21 cellular contexts compared by ENCODE assay signal in genomic region chr10:7235376-7235775, GRCh38.
DNase-seq lines count a peak whose midpoint lies in the region; ATAC-seq, FAIRE-seq and TF ChIP-seq lines count a peak whose summit lies in the region.
"Had no signal": no experiment of that assay in that cellular context is flagged by ENCODE, and none has a peak within 500 bp of the region (broad histone marks: within the 10 kb centered on the region; RNA-seq: fewer than 3 reads in every experiment).

No MANE protein-coding gene starts in this region.

- ATAC-seq in CD8-positive, alpha-beta T cell, result no peak
- ATAC-seq in naive thymus-derived CD4-positive, alpha-beta T cell, result no peak
- no peak for ATAC-seq in HG03095 (IDR thresholded peaks at IDR 0.05; ENCODE audit: unreplicated experiment)
- ATAC-seq: HCT116, Panc1, SK-N-SH treated with all-trans-retinoic acid at 6 μM for 48 hours had no signal

- TF ChIP-seq POLR2A in GM12892 (IDR thresholded peaks at IDR 0.05; ENCODE audit: low read depth, low read length), result no peak

- CTCF ChIA-PET in CD8-positive, alpha-beta T cell (lab: Charles Lee), result no interaction called here
- CTCF ChIA-PET in naive thymus-derived CD4-positive, alpha-beta T cell (lab: Charles Lee), result no interaction called here

- peaks cover 8% of the 10 kb centered on the region for H3K9me3 Mint-ChIP-seq in CD8-positive, alpha-beta T cell
- peaks cover 15% of the 10 kb centered on the region for H3K9me3 Mint-ChIP-seq in activated T-helper 1 cell treated with anti-CD3 and anti-CD28 coated beads, Interleukin-12 subunit alpha, Interleukin-12 subunit beta, Interleukin-2, Interleukin-4 antibody, amounts not matched to agents 30 ng/mL and 10 ng/mL and 1 ng/mL, durations not matched to agents 14 hours and 24 hours and 36 hours
- peaks cover 0 to 14% (median 6%) of the 10 kb centered on the region in 11 donors for H3K9me3 Mint-ChIP-seq in naive thymus-derived CD4-positive, alpha-beta T cell

- peaks cover 14% of the 10 kb centered on the region for H3K36me3 ChIP-seq in CD8-positive, alpha-beta T cell (ENCODE audit: insufficient read depth, low read length)
- H3K36me3 ChIP-seq in naive thymus-derived CD4-positive, alpha-beta T cell (ENCODE audit: control insufficient read depth in 2 of 3, insufficient read depth in 3 of 3, low read length in 3 of 3), result peaks cover 0 to 22% (median 4%) of the 10 kb centered on the region in 3 experiments

- intact Hi-C loops in CD8-positive, alpha-beta T cell (cut with DNase I, micrococcal nuclease), result no loop called here
- intact Hi-C loops in activated T-helper 1 cell treated with anti-CD3 and anti-CD28 coated beads, Interleukin-12 subunit alpha, Interleukin-12 subunit beta, Interleukin-2, Interleukin-4 antibody, amounts not matched to agents 30 ng/mL and 10 ng/mL and 1 ng/mL, durations not matched to agents 14 hours and 24 hours and 36 hours (cut with micrococcal nuclease), result loop anchor here (5.0 kb wide), 1 partner anchor 308 kb away; no protein-coding TSS in a partner anchor
- intact Hi-C loops in naive thymus-derived CD4-positive, alpha-beta T cell (cut with micrococcal nuclease), result no loop called here

- peak; percentile 78 for FAIRE-seq in GM12892 (lab: Jason Lieb, UNC)

- H3K27ac Mint-ChIP-seq in CD8-positive, alpha-beta T cell, result peak overlapping the region; percentile 1
- H3K27ac Mint-ChIP-seq in activated T-helper 1 cell treated with anti-CD3 and anti-CD28 coated beads, Interleukin-12 subunit alpha, Interleukin-12 subunit beta, Interleukin-2, Interleukin-4 antibody, amounts not matched to agents 30 ng/mL and 10 ng/mL and 1 ng/mL, durations not matched to agents 14 hours and 24 hours and 36 hours, result no peak overlapping the region
- peak overlapping the region in 5 of 9 donors; percentile 2 to 75 (median 42) for H3K27ac Mint-ChIP-seq in naive thymus-derived CD4-positive, alpha-beta T cell
- H3K27ac Mint-ChIP-seq: CD4-positive, alpha-beta T cell had no signal

- H3K4me1 Mint-ChIP-seq in CD8-positive, alpha-beta T cell (ENCODE audit: low read depth), result peaks cover 26% of the 10 kb centered on the region
- H3K4me1 Mint-ChIP-seq in activated T-helper 1 cell treated with anti-CD3 and anti-CD28 coated beads, Interleukin-12 subunit alpha, Interleukin-12 subunit beta, Interleukin-2, Interleukin-4 antibody, amounts not matched to agents 30 ng/mL and 10 ng/mL and 1 ng/mL, durations not matched to agents 14 hours and 24 hours and 36 hours (ENCODE audit: low read depth), result peaks cover 55% of the 10 kb centered on the region
- peaks cover 30 to 58% (median 33%) of the 10 kb centered on the region in 7 donors for H3K4me1 Mint-ChIP-seq in naive thymus-derived CD4-positive, alpha-beta T cell

- no peak overlapping the region for H3K4me3 ChIP-seq in CD8-positive, alpha-beta T cell (ENCODE audit: low read depth, low read length)
- H3K4me3 ChIP-seq in naive thymus-derived CD4-positive, alpha-beta T cell (ENCODE audit: low read length), result no peak overlapping the region
- H3K4me3 ChIP-seq: BLaER1 had no signal

- H3K9me3 ChIP-seq in CD8-positive, alpha-beta T cell (ENCODE audit: low read length), result no peaks in the 10 kb centered on the region
- no peaks in the 10 kb centered on the region for H3K9me3 ChIP-seq in naive thymus-derived CD4-positive, alpha-beta T cell (ENCODE audit: control insufficient read depth in 2 of 3, low read length in 3 of 3)
- H3K9me3 ChIP-seq: BLaER1 had no signal

- no peak for DNase-seq in CD8-positive, alpha-beta T cell
- no peak for DNase-seq in GM12892 (ENCODE audit: insufficient read length)
- DNase-seq in activated T-helper 1 cell treated with anti-CD3 and anti-CD28 coated beads, Interleukin-12 subunit alpha, Interleukin-12 subunit beta, Interleukin-2, Interleukin-4 antibody, amounts not matched to agents 30 ng/mL and 10 ng/mL and 1 ng/mL, durations not matched to agents 14 hours and 24 hours and 36 hours (ENCODE audit: low spot score), result no peak
- DNase-seq in naive thymus-derived CD4-positive, alpha-beta T cell, result no peak
- no peak for DNase-seq in NCI-H524 treated with DMSO at 0.1 percent for 48 hours (lab: John Stamatoyannopoulos, UW)
- no peak for DNase-seq in kidney glomerular epithelial cell (lab: John Stamatoyannopoulos, UW)
- DNase-seq: ACHN; CD4-positive, alpha-beta T cell; DND-41; GOT3; Kasumi-1; NCI-H1092; NCI-H1436; NCI-H187 treated with DMSO at 0.1 percent for 48 hours; NCI-H2107; NCI-H748 treated with DMSO at 0.1 percent for 48 hours had no signal

- no peak overlapping the region for H3K4me3 Mint-ChIP-seq in CD8-positive, alpha-beta T cell
- H3K4me3 Mint-ChIP-seq in activated T-helper 1 cell treated with anti-CD3 and anti-CD28 coated beads, Interleukin-12 subunit alpha, Interleukin-12 subunit beta, Interleukin-2, Interleukin-4 antibody, amounts not matched to agents 30 ng/mL and 10 ng/mL and 1 ng/mL, durations not matched to agents 14 hours and 24 hours and 36 hours, result peak overlapping the region; percentile 15
- no peak overlapping the region for H3K4me3 Mint-ChIP-seq in naive thymus-derived CD4-positive, alpha-beta T cell
- H3K4me3 Mint-ChIP-seq: CD4-positive, alpha-beta T cell had no signal

- peaks cover 12% of the 10 kb centered on the region for H3K4me1 ChIP-seq in CD8-positive, alpha-beta T cell (ENCODE audit: insufficient read depth, low read length)
- peaks cover 0 to 9% of the 10 kb centered on the region in 2 donors for H3K4me1 ChIP-seq in naive thymus-derived CD4-positive, alpha-beta T cell (ENCODE audit: control insufficient read depth in 2 of 2, insufficient read depth in 2 of 2, low read length in 2 of 2)

- no peak overlapping the region for H3K27ac ChIP-seq in CD8-positive, alpha-beta T cell (ENCODE audit: low read depth, low read length)
- H3K27ac ChIP-seq in naive thymus-derived CD4-positive, alpha-beta T cell (ENCODE audit: low read depth, low read length), result no peak overlapping the region
- H3K27ac ChIP-seq: BLaER1 had no signal

- POLR2A ChIA-PET in CD8-positive, alpha-beta T cell (lab: Charles Lee), result interaction anchor here (0.7 kb wide), 1 partner anchor 12 kb away, joined by 3 read pairs; no protein-coding TSS in a partner anchor
- POLR2A ChIA-PET in naive thymus-derived CD4-positive, alpha-beta T cell (lab: Charles Lee), result interaction anchor here (1.4 kb wide), 1 partner anchor 23 kb away, joined by 5 read pairs; no protein-coding TSS in a partner anchor

- no peaks in the 10 kb centered on the region for H3K27me3 Mint-ChIP-seq in CD8-positive, alpha-beta T cell (ENCODE audit: low read depth)
- no peaks in the 10 kb centered on the region for H3K27me3 Mint-ChIP-seq in activated T-helper 1 cell treated with anti-CD3 and anti-CD28 coated beads, Interleukin-12 subunit alpha, Interleukin-12 subunit beta, Interleukin-2, Interleukin-4 antibody, amounts not matched to agents 30 ng/mL and 10 ng/mL and 1 ng/mL, durations not matched to agents 14 hours and 24 hours and 36 hours (ENCODE audit: insufficient read depth)
- no peaks in the 10 kb centered on the region for H3K27me3 Mint-ChIP-seq in naive thymus-derived CD4-positive, alpha-beta T cell
- H3K27me3 Mint-ChIP-seq: CD4-positive, alpha-beta T cell had no signal

- no peaks in the 10 kb centered on the region for H3K27me3 ChIP-seq in CD8-positive, alpha-beta T cell (ENCODE audit: insufficient read depth, low read length)
- no peaks in the 10 kb centered on the region for H3K27me3 ChIP-seq in naive thymus-derived CD4-positive, alpha-beta T cell (ENCODE audit: control insufficient read depth in 2 of 2, insufficient read depth in 2 of 2, low read length in 2 of 2)
- H3K27me3 ChIP-seq: BLaER1 had no signal

- TF ChIP-seq CTCF in CD8-positive, alpha-beta T cell (IDR thresholded peaks at IDR 0.05), result no peak

- H3K36me3 Mint-ChIP-seq in CD8-positive, alpha-beta T cell, result peaks cover 79% of the 10 kb centered on the region
- peaks cover 55% of the 10 kb centered on the region for H3K36me3 Mint-ChIP-seq in activated T-helper 1 cell treated with anti-CD3 and anti-CD28 coated beads, Interleukin-12 subunit alpha, Interleukin-12 subunit beta, Interleukin-2, Interleukin-4 antibody, amounts not matched to agents 30 ng/mL and 10 ng/mL and 1 ng/mL, durations not matched to agents 14 hours and 24 hours and 36 hours (ENCODE audit: low read depth)
- H3K36me3 Mint-ChIP-seq in naive thymus-derived CD4-positive, alpha-beta T cell, result peaks cover 21 to 84% (median 69%) of the 10 kb centered on the region in 5 donors
